ENCODE assay signal across 10 cellular contexts in the genomic region with DNA sequence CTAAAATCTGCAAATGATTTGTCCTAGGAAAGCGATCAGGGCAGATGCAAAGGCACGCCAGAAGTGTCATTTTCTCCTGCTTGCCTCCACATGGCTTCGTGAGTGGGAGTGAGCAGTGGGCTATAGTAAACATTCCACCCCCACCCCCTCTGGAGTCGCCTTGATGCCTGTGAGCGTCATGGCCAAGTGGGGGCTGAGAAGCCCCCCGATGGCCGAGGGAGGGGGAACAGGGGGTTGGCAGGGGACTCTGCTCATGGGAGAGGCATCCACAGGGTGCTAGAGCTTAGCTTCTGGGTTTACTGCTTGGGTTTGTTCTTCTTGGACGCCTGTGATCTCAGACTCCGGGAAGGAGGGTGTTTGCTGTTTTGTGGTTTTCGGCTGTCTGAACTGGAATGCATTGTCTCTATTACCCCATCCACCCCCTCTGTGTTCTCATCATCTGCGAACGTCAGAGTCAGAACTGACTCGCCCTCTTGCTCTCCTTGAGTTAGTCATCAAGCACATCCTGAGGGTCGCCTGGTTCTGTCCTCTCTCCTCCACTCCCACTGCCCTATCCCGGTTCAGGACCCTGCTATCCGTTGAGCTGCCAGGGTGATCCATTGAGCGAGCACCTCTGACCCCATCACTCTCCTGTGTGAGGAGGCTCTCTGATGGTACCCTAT. TPM values are rescaled to one million over a fixed set of nuclear protein-coding genes. Genes with fewer than 3 reads are reported as not detected.
A peak's percentile ranks its signal among the peaks of the same experiment; 100 is the strongest.
DNase-seq lines count a peak whose midpoint lies in the region; ATAC-seq, FAIRE-seq and TF ChIP-seq lines count a peak whose summit lies in the region.
"Had no signal": no experiment of that assay in that cellular context is flagged by ENCODE, and none has a peak within 500 bp of the region (broad histone marks: within the 10 kb centered on the region; RNA-seq: fewer than 3 reads in every experiment).

No MANE protein-coding gene starts in this region.

- H3K4me2 ChIP-seq in keratinocyte (ENCODE audit: control insufficient read depth, extremely low read depth, insufficient read depth, low read depth, low read length): peak overlapping the region; percentile 31

- CTCF ChIA-PET in BJ (lab: Yijun Ruan, JAX): interaction anchor here (0.9 to 2.2 kb wide), 11 partner anchors 10 to 74 kb away, joined by 3 to 16 read pairs (median 3); no protein-coding TSS in a partner anchor

- no peak overlapping the region for H2AFZ ChIP-seq in keratinocyte (ENCODE audit: control insufficient read depth, low read length)

- H3K9ac ChIP-seq in keratinocyte (ENCODE audit: control insufficient read depth, extremely low read depth, insufficient read depth, low read length): peak overlapping the region; percentile 74

- H3K4me1 ChIP-seq in keratinocyte (ENCODE audit: control insufficient read depth, extremely low read depth, insufficient read depth, low read length): peaks cover 81% of the 10 kb centered on the region

- H4K20me1 ChIP-seq in keratinocyte (ENCODE audit: control insufficient read depth, extremely low read depth, insufficient read depth, low read length): peaks cover 71% of the 10 kb centered on the region

- FAIRE-seq in keratinocyte (lab: Jason Lieb, UNC): peak; percentile 83
- FAIRE-seq: endometrium had no signal

- dilution Hi-C loops in keratinocyte (cut with MboI; ENCODE audit: extremely low pct_ligation_motif_present, low sequenced_read_pairs): no loop called here

- no peaks in the 10 kb centered on the region for H3K36me3 ChIP-seq in BJ (ENCODE audit: control insufficient read depth, insufficient read depth, low read length)
- peaks cover 26 to 86% of the 10 kb centered on the region in 2 experiments for H3K36me3 ChIP-seq in keratinocyte (ENCODE audit: control insufficient read depth in 2 of 2, extremely low read depth in 1 of 2, insufficient read depth in 2 of 2, low read length in 2 of 2)

- TF ChIP-seq CTCF in BJ (IDR thresholded peaks at IDR 0.05; ENCODE audit: insufficient read depth, low read depth, low read length): no peak
- no peak for TF ChIP-seq CTCF in keratinocyte (optimal IDR thresholded peaks at IDR 0.05 in 1 of 3, IDR thresholded peaks at IDR 0.05 in 1 of 3, conservative IDR thresholded peaks at IDR 0.05 in 1 of 3; ENCODE audit: extremely low read depth in 1 of 3, insufficient read depth in 2 of 3, low read length in 3 of 3)

- no peaks in the 10 kb centered on the region for H3K9me3 ChIP-seq in keratinocyte (ENCODE audit: control insufficient read depth, low read depth, low read length)

- POLR2A ChIA-PET in BJ (lab: Charles Lee): interaction anchor here (0.6 to 1.3 kb wide), 7 partner anchors 10 to 76 kb away, joined by 3 to 10 read pairs (median 5); no protein-coding TSS in a partner anchor

- no peak overlapping the region for H3K27ac Mint-ChIP-seq in activated naive CD4-positive, alpha-beta T cell treated with anti-CD3 and anti-CD28 coated beads, Interleukin-2, amount 50 U/mL, for 72 hours

- H3K27ac ChIP-seq in keratinocyte (ENCODE audit: control insufficient read depth, insufficient read depth, low read length): peak overlapping the region; percentile 96

- peak overlapping the region; percentile 10; the same call in 1 of the 2 replicates for H3K4me3 ChIP-seq in BJ (ENCODE audit: low read depth, low read length)
- H3K4me3 ChIP-seq in keratinocyte (ENCODE audit: control insufficient read depth in 2 of 3, extremely low read depth in 1 of 3, insufficient read depth in 2 of 3, low read depth in 1 of 3, low read length in 3 of 3): no peak overlapping the region

- H3K36me3 Mint-ChIP-seq in activated naive CD4-positive, alpha-beta T cell treated with anti-CD3 and anti-CD28 coated beads, Interleukin-2, amount 50 U/mL, for 72 hours: peaks cover 0 to 7% of the 10 kb centered on the region in 2 donors

- ATAC-seq in activated naive CD4-positive, alpha-beta T cell treated with anti-CD3 and anti-CD28 coated beads, Interleukin-2, amount 50 U/mL, for 72 hours: peak; percentile 79 to 85
- no peak for ATAC-seq in HG03045 (IDR thresholded peaks at IDR 0.05; ENCODE audit: unreplicated experiment)

- DNase-seq in BJ (ENCODE audit: low read depth) (peak; percentile 99), NCI-H2107 (lab: John Stamatoyannopoulos, UW) (peak; percentile 6), keratinocyte (ENCODE audit: low read depth, low spot score) (peak; percentile 61), NCI-H2081 treated with DMSO at 0.1 percent for 48 hours (lab: John Stamatoyannopoulos, UW) (no peak), HuH-7.5 (ENCODE audit: low spot score) (no peak), C1 segment of cervical spinal cord (lab: John Stamatoyannopoulos, UW) (no peak)
- DNase-seq in activated naive CD4-positive, alpha-beta T cell treated with anti-CD3 and anti-CD28 coated beads, Interleukin-2, amount 50 U/mL, for 72 hours (ENCODE audit: low spot score in 2 of 2): peak in 1 of 2 donors; percentile 36

- no peaks in the 10 kb centered on the region for H3K9me3 Mint-ChIP-seq in activated naive CD4-positive, alpha-beta T cell treated with anti-CD3 and anti-CD28 coated beads, Interleukin-2, amount 50 U/mL, for 72 hours

- peaks cover 3% of the 10 kb centered on the region for H3K9me1 ChIP-seq in keratinocyte (ENCODE audit: control insufficient read depth, extremely low read depth, insufficient read depth, low read length)

- H3K27me3 ChIP-seq in BJ (ENCODE audit: control insufficient read depth, insufficient read depth, low read length) (no peaks in the 10 kb centered on the region), keratinocyte (ENCODE audit: control insufficient read depth, extremely low read depth, insufficient read depth, low read length) (no peaks in the 10 kb centered on the region)

- H3K79me2 ChIP-seq in keratinocyte (ENCODE audit: control insufficient read depth, insufficient read depth, low read length): no peaks in the 10 kb centered on the region

RNA-seq across cellular contexts. Expression of a gene that starts 15.4 kb away (rescaled TPM):
- 0.12 and 0.40 TPM in 2 replicates for polyA plus RNA-seq in BJ (2011; rRNA removed)
- 0.26 and 1.00 TPM in 2 replicates for polyA minus RNA-seq in BJ (2011; rRNA and poly(A)+ RNA removed)
- total RNA-seq in activated naive CD4-positive, alpha-beta T cell treated with anti-CD3 and anti-CD28 coated beads, Interleukin-2, amount 50 U/mL, for 72 hours: 10 to 100 TPM in 1 of 2 donors, 1 to 10 TPM in 1; 1.7 to 11.6 TPM
- polyA plus RNA-seq in keratinocyte: 129 to 171 TPM (median 160 TPM) in 3 replicates
- 182 TPM for polyA plus RNA-seq in keratinocyte (2011; ENCODE audit: low read depth)
- polyA plus RNA-seq in keratinocyte (2011; cell fraction: cytosol; rRNA removed): 162 and 255 TPM in 2 replicates
- 758 and 1,104 TPM in 2 replicates for polyA plus RNA-seq in keratinocyte (2011; cell fraction: nucleus; rRNA removed)
- polyA plus RNA-seq in keratinocyte (2012; ENCODE audit: low replicate concordance): 221 and 630 TPM in 2 replicates
- polyA minus RNA-seq in keratinocyte: 229 to 1,669 TPM (median 398 TPM) in 3 replicates
- polyA minus RNA-seq in keratinocyte (2011; cell fraction: cytosol; rRNA and poly(A)+ RNA removed): 367 TPM
- 523 and 706 TPM in 2 replicates for polyA minus RNA-seq in keratinocyte (2011; cell fraction: nucleus; rRNA and poly(A)+ RNA removed)
- total RNA-seq: subcutaneous adipose tissue had no signal

RNA-seq across cellular contexts. Expression of a gene that starts 42.7 kb away (rescaled TPM):
- polyA plus RNA-seq in BJ (2011; rRNA removed) (816 and 1,200 TPM in 2 replicates), keratinocyte (6.0 to 13.8 TPM (median 6.8 TPM) in 3 replicates)
- polyA minus RNA-seq in BJ (2011; rRNA and poly(A)+ RNA removed): 926 and 963 TPM in 2 replicates
- 10 to 100 TPM in 1 of 2 donors, 1 to 10 TPM in 1; 8.4 to 85.1 TPM for total RNA-seq in activated naive CD4-positive, alpha-beta T cell treated with anti-CD3 and anti-CD28 coated beads, Interleukin-2, amount 50 U/mL, for 72 hours
- 0.44 TPM for polyA plus RNA-seq in keratinocyte (2011; ENCODE audit: low read depth)
- polyA plus RNA-seq in keratinocyte (2011; cell fraction: cytosol; rRNA removed): 9.2 and 12.4 TPM in 2 replicates
- polyA plus RNA-seq in keratinocyte (2011; cell fraction: nucleus; rRNA removed): 6.5 and 10.0 TPM in 2 replicates
- polyA plus RNA-seq in keratinocyte (2012; ENCODE audit: low replicate concordance): 5.1 and 17.9 TPM in 2 replicates
- 6.8 to 30.7 TPM (median 7.6 TPM) in 3 replicates for polyA minus RNA-seq in keratinocyte
- 15.9 TPM for polyA minus RNA-seq in keratinocyte (2011; cell fraction: cytosol; rRNA and poly(A)+ RNA removed)
- 3.8 and 6.0 TPM in 2 replicates for polyA minus RNA-seq in keratinocyte (2011; cell fraction: nucleus; rRNA and poly(A)+ RNA removed)

Comparison
In these comparisons a context has a peak if more than half of its experiments do, and no peak if none do; other contexts are left out.
1. DNase-seq: peak in BJ (single experiment), NCI-H2107 (single experiment) and keratinocyte (single experiment); none in NCI-H2081 treated with DMSO at 0.1 percent for 48 hours (single experiment), HuH-7.5 (single experiment) and C1 segment of cervical spinal cord (0 of 14).
2. RNA of a gene that starts 15.4 kb away (polyA plus RNA-seq): 129 to 1,104 TPM in keratinocyte; 0.12 to 0.40 TPM in BJ; every median in the first group is over 10 times any median in the second.
3. RNA of a gene that starts 42.7 kb away (polyA plus RNA-seq): 816 to 1,200 TPM in BJ; 0.44 to 17.9 TPM in keratinocyte; every median in the first group is over 10 times any median in the second.